In genomic region chr16:69240336-69240735, GRCh38 we compare ENCODE assay signal across 18 cellular contexts.
DNase-seq lines count a peak whose midpoint lies in the region; ATAC-seq and TF ChIP-seq lines count a peak whose summit lies in the region.
"Had no signal": no experiment of that assay in that cellular context is flagged by ENCODE, and none has a peak within 500 bp of the region (broad histone marks: within the 10 kb centered on the region; RNA-seq: fewer than 3 reads in every experiment).

No MANE protein-coding gene starts in this region.

- DNase-seq in EH (ENCODE audit: low read depth) (peak; percentile 70), NCI-H226 (peak; percentile 8), epithelial cell of esophagus (ENCODE audit: low read depth) (peak; percentile 8)
- DNase-seq in stimulated activated naive CD4-positive, alpha-beta T cell treated with Interleukin-2 at 50 U/mL for 16 hours (lab: John Stamatoyannopoulos, UW): no peak
- DNase-seq in activated effector memory CD4-positive, alpha-beta T cell treated with anti-CD3 and anti-CD28 coated beads, Interleukin-2, amount 50 U/mL, for 16 hours: no peak
- DNase-seq: DMS 273 treated with DMSO at 0.1 percent for 48 hours, KBM-7, NCI-H1048, NCI-H146, NCI-H2081 treated with DMSO at 0.1 percent for 48 hours, NCI-H345, NCI-H69, PC-3 had no signal

- no peak for ATAC-seq in HG03095 (IDR thresholded peaks at IDR 0.05; ENCODE audit: unreplicated experiment)
- no peak for ATAC-seq in GM18511 (IDR thresholded peaks at IDR 0.05; ENCODE audit: unreplicated experiment)
- ATAC-seq: GM23338, PC-3 had no signal

- no peak overlapping the region for H3K4me3 ChIP-seq in epithelial cell of esophagus (ENCODE audit: low read length)
- H3K4me3 ChIP-seq: BLaER1, GM23338 had no signal

- peak overlapping the region in 1 of 3 experiments; percentile 15 for H3K4me3 Mint-ChIP-seq in nephron
- H3K4me3 Mint-ChIP-seq: GM23338 had no signal

- peaks cover 27% of the 10 kb centered on the region for H3K4me1 Mint-ChIP-seq in nephron
- H3K4me1 Mint-ChIP-seq: GM23338 had no signal

- H3K9me3 Mint-ChIP-seq in nephron: no peaks in the 10 kb centered on the region
- H3K9me3 Mint-ChIP-seq: GM23338 had no signal

- peak overlapping the region; percentile 24 to 64 (median 44) for H3K27ac Mint-ChIP-seq in nephron
- H3K27ac Mint-ChIP-seq: GM23338 had no signal

- H3K36me3 Mint-ChIP-seq in nephron (ENCODE audit: low read depth): peaks cover 4% of the 10 kb centered on the region

- TF ChIP-seq CTCF in epithelial cell of esophagus (IDR thresholded peaks at IDR 0.05; ENCODE audit: insufficient read depth, low read depth, low read length, missing control alignments) (no peak), nephron (IDR thresholded peaks at IDR 0.05; ENCODE audit: unreplicated experiment in 3 of 3) (no peak)

- H3K27me3 Mint-ChIP-seq in nephron (ENCODE audit: low read depth): no peaks in the 10 kb centered on the region

Comparison
In these comparisons a context has a peak if more than half of its experiments do, and no peak if none do; other contexts are left out.
1. DNase-seq: peak in EH (single experiment), NCI-H226 (single experiment) and epithelial cell of esophagus (single experiment); none in stimulated activated naive CD4-positive, alpha-beta T cell treated with Interleukin-2 at 50 U/mL for 16 hours (single experiment) and activated effector memory CD4-positive, alpha-beta T cell treated with anti-CD3 and anti-CD28 coated beads, Interleukin-2, amount 50 U/mL, for 16 hours (single experiment).